9 cellular contexts compared by ENCODE assay signal in genomic region chr9:129887210-129888084, GRCh38. TPM values are rescaled to one million over a fixed set of nuclear protein-coding genes. Genes with fewer than 3 reads are reported as not detected.
A peak's percentile ranks its signal among the peaks of the same experiment; 100 is the strongest.
DNase-seq lines count a peak whose midpoint lies in the region; ATAC-seq and TF ChIP-seq lines count a peak whose summit lies in the region.
"Had no signal": no experiment of that assay in that cellular context is flagged by ENCODE, and none has a peak within 500 bp of the region (broad histone marks: within the 10 kb centered on the region; RNA-seq: fewer than 3 reads in every experiment).

No MANE protein-coding gene starts in this region.

- peaks cover 26 to 34% of the 10 kb centered on the region in 2 experiments; a peak in 3 of 4 replicates for H3K4me1 ChIP-seq in SK-N-SH (ENCODE audit: control insufficient read depth in 1 of 2, insufficient read depth in 2 of 2, low read depth in 1 of 2, low read length in 1 of 2)
- peaks cover 15% of the 10 kb centered on the region for H3K4me1 ChIP-seq in endodermal cell (ENCODE audit: control insufficient read depth, insufficient read depth, low read length)

- CTCF ChIA-PET in SK-N-SH (lab: Yijun Ruan, JAX) (interaction anchor here (0.7 to 3.7 kb wide), 9 partner anchors 10 to 221 kb away, joined by 3 to 23 read pairs (median 7); no protein-coding TSS in a partner anchor), WTC11 (lab: Charles Lee) (interaction anchor here (0.8 to 1.2 kb wide), 5 partner anchors 10 to 859 kb away, joined by 3 to 7 read pairs (median 3); partner anchors contain the start of gene SH3GLB2)

- ATAC-seq in SK-N-SH treated with all-trans-retinoic acid at 6 μM for 48 hours (no peak), WTC11 (no peak), HG03442 (IDR thresholded peaks at IDR 0.05; ENCODE audit: unreplicated experiment) (no peak), HG02884 (IDR thresholded peaks at IDR 0.05; ENCODE audit: unreplicated experiment) (no peak)
- ATAC-seq: A549 had no signal

- TF ChIP-seq CTCF in SK-N-SH (IDR thresholded peaks at IDR 0.05) (peak; percentile 32; the same call in 1 of the 2 replicates), WTC11 (IDR thresholded peaks at IDR 0.05) (no peak), endodermal cell (conservative IDR thresholded peaks at IDR 0.05) (no peak)

- H3K9ac ChIP-seq in SK-N-SH (no peak overlapping the region), endodermal cell (ENCODE audit: extremely low read depth, low read length, poor library complexity, severe bottlenecking) (no peak overlapping the region)

- H3K36me3 Mint-ChIP-seq in WTC11 (no peaks in the 10 kb centered on the region), endodermal cell (ENCODE audit: low read depth) (peaks cover 21% of the 10 kb centered on the region)

- H3K4me1 Mint-ChIP-seq in WTC11 (peaks cover 71% of the 10 kb centered on the region), endodermal cell (peaks cover 27% of the 10 kb centered on the region)

- H3K4me2 ChIP-seq in SK-N-SH: peak overlapping the region; percentile 47; the same call in 1 of the 2 replicates
- H3K4me2 ChIP-seq: A549 had no signal

- POLR2A ChIA-PET in SK-N-SH (lab: Yijun Ruan, JAX): no interaction called here
- POLR2A ChIA-PET in WTC11 (lab: Charles Lee): no interaction called here

- H3K27me3 Mint-ChIP-seq in WTC11 (ENCODE audit: low read depth) (no peaks in the 10 kb centered on the region), endodermal cell (ENCODE audit: insufficient read depth) (no peaks in the 10 kb centered on the region)

- H3K4me3 ChIP-seq in SK-N-SH (ENCODE audit: low read depth in 2 of 2, low read length in 1 of 2) (no peak overlapping the region), endodermal cell (ENCODE audit: low read length) (no peak overlapping the region), skeletal muscle cell (ENCODE audit: low read depth, low read length) (no peak overlapping the region)
- H3K4me3 ChIP-seq: A549 had no signal

- H3K27ac ChIP-seq in SK-N-SH (ENCODE audit: low read depth in 2 of 2, low read length in 1 of 2) (peak overlapping the region in 1 of 2 experiments; percentile 46; a peak in 2 of 4 replicates), endodermal cell (ENCODE audit: low read depth, low read length) (no peak overlapping the region)
- H3K27ac ChIP-seq: A549 had no signal

- H4K20me1 ChIP-seq in SK-N-SH (ENCODE audit: insufficient read depth): no peaks in the 10 kb centered on the region

- TF ChIP-seq EP300 in SK-N-SH (IDR thresholded peaks at IDR 0.05; ENCODE audit: borderline replicate concordance in 1 of 2, low read depth in 1 of 2, low read length in 1 of 2): no peak

- DNase-seq in SK-N-SH: no peak
- DNase-seq in WTC11 (ENCODE audit: low spot score): no peak
- DNase-seq in endodermal cell: peak; percentile 53
- DNase-seq in skeletal muscle cell (ENCODE audit: low read depth): peak; percentile 27
- DNase-seq in NCI-H1092 (lab: John Stamatoyannopoulos, UW): no peak

- H3K36me3 ChIP-seq in SK-N-SH (replicated peaks in 1 of 2; ENCODE audit: control insufficient read depth in 1 of 2, insufficient read depth in 2 of 2, low read length in 1 of 2) (peaks cover 11 to 21% of the 10 kb centered on the region in 2 experiments), endodermal cell (ENCODE audit: control insufficient read depth, insufficient read depth, low read length) (peaks cover 7% of the 10 kb centered on the region)

- no peak for TF ChIP-seq RAD21 in SK-N-SH (IDR thresholded peaks at IDR 0.05; ENCODE audit: low read length)

- H3K9me3 ChIP-seq in SK-N-SH (no peaks in the 10 kb centered on the region), endodermal cell (ENCODE audit: control insufficient read depth, low read length) (no peaks in the 10 kb centered on the region)
- H3K9me3 ChIP-seq: A549 had no signal

- peaks cover 13% of the 10 kb centered on the region for H3F3A ChIP-seq in SK-N-SH (replicated peaks; ENCODE audit: insufficient read depth)

- H2AFZ ChIP-seq in SK-N-SH (ENCODE audit: low read depth): no peak overlapping the region

- H3K4me3 Mint-ChIP-seq in WTC11 (no peak overlapping the region), endodermal cell (no peak overlapping the region)

- H3K27ac Mint-ChIP-seq in WTC11: peak overlapping the region; percentile 53; the same call in 1 of the 2 replicates
- no peak overlapping the region for H3K27ac Mint-ChIP-seq in endodermal cell

- H3K27me3 ChIP-seq in SK-N-SH (ENCODE audit: insufficient read depth) (no peaks in the 10 kb centered on the region), endodermal cell (ENCODE audit: control insufficient read depth, insufficient read depth, low read length, poor library complexity, severe bottlenecking) (no peaks in the 10 kb centered on the region)

- WGBS in SK-N-SH (ENCODE audit: low lambda C conversion rate): 80% methylated on average over 24 of the region's 24 CpGs
- 85 to 89% methylated on average over 18 to 24 of the region's 24 CpGs for WGBS in endodermal cell (ENCODE audit: insufficient coverage in 1 of 2, insufficient read length in 1 of 2), 2 experiments

- H3K79me2 ChIP-seq in SK-N-SH (ENCODE audit: insufficient read depth): no peaks in the 10 kb centered on the region

- H3K9me2 ChIP-seq in SK-N-SH: no peaks in the 10 kb centered on the region

- H3K9me3 Mint-ChIP-seq in WTC11: no peaks in the 10 kb centered on the region
- H3K9me3 Mint-ChIP-seq in endodermal cell: no peaks in the 10 kb centered on the region

TF ChIP-seq in SK-N-SH treated with all-trans-retinoic acid at 6 μM for 48 hours, 23 proteins besides CTCF, POLR2A, EP300 and RAD21 (continues in another document):
- TF ChIP-seq ZC3H10 (CRISPR knock-in tag; IDR thresholded peaks at IDR 0.05) (no peak), PATZ1 (CRISPR knock-in tag; IDR thresholded peaks at IDR 0.05; ENCODE audit: borderline replicate concordance) (no peak), ISL1 (CRISPR knock-in tag; IDR thresholded peaks at IDR 0.05) (no peak)

TF ChIP-seq in WTC11, 78 proteins besides CTCF, POLR2A, EP300 and RAD21 (continues in another document):
- TF ChIP-seq ZNF396 (CRISPR knock-in tag; IDR thresholded peaks at IDR 0.05; ENCODE audit: borderline replicate concordance): no peak
- no peak for TF ChIP-seq FOXK1 (CRISPR knock-in tag; IDR thresholded peaks at IDR 0.05)
- TF ChIP-seq TEAD4 (CRISPR knock-in tag; IDR thresholded peaks at IDR 0.05): no peak
- TF ChIP-seq ZNF263 (CRISPR knock-in tag; IDR thresholded peaks at IDR 0.05; ENCODE audit: low read depth): no peak
- TF ChIP-seq ZNF671 (CRISPR knock-in tag; IDR thresholded peaks at IDR 0.05): no peak
- TF ChIP-seq CBFB (CRISPR knock-in tag; IDR thresholded peaks at IDR 0.05; ENCODE audit: low read depth): no peak
- TF ChIP-seq JAZF1 (CRISPR knock-in tag; IDR thresholded peaks at IDR 0.05): no peak
- no peak for TF ChIP-seq AFF4 (CRISPR knock-in tag; IDR thresholded peaks at IDR 0.05; ENCODE audit: borderline replicate concordance)
- TF ChIP-seq ZSCAN18 (CRISPR knock-in tag; IDR thresholded peaks at IDR 0.05): no peak
- TF ChIP-seq GTF2I (CRISPR knock-in tag; conservative IDR thresholded peaks at IDR 0.05): no peak
- no peak for TF ChIP-seq NR1H2 (CRISPR knock-in tag; IDR thresholded peaks at IDR 0.05)

RNA-seq across cellular contexts. Expression of gene USP20, which starts 52.2 kb away (rescaled TPM):
- polyA plus RNA-seq in SK-N-SH (2012; rRNA removed): 17.7 and 22.5 TPM in 2 replicates
- 5.7 and 9.7 TPM in 2 replicates for polyA plus RNA-seq in SK-N-SH (2012; cell fraction: cytosol; rRNA removed)
- polyA plus RNA-seq in SK-N-SH (2012; cell fraction: nucleus; rRNA removed): 74.9 and 88.3 TPM in 2 replicates
- total RNA-seq in WTC11 (2021): 23.7 to 29.3 TPM (median 24.0 TPM) in 3 replicates
- 10 to 100 TPM; 24.4 to 25.8 TPM for total RNA-seq in endodermal cell
- 23.8 TPM for polyA plus RNA-seq in endodermal cell (2013, experiment 1 of 2)
- 20.7 TPM for polyA plus RNA-seq in endodermal cell (2013, experiment 2 of 2)

RNA-seq across cellular contexts. Expression of gene C9orf78, which starts 52.4 kb away (rescaled TPM):
- 59.2 and 70.8 TPM in 2 replicates for polyA plus RNA-seq in SK-N-SH (2012; rRNA removed)
- 95.1 and 121 TPM in 2 replicates for polyA plus RNA-seq in SK-N-SH (2012; cell fraction: cytosol; rRNA removed)
- 9.8 and 19.0 TPM in 2 replicates for polyA plus RNA-seq in SK-N-SH (2012; cell fraction: nucleus; rRNA removed)
- total RNA-seq in WTC11 (2021) (34.1 to 36.8 TPM (median 36.4 TPM) in 3 replicates), endodermal cell (10 to 100 TPM; 29.9 to 34.1 TPM)
- polyA plus RNA-seq in endodermal cell (2013, experiment 1 of 2): 42.8 TPM
- polyA plus RNA-seq in endodermal cell (2013, experiment 2 of 2): 38.7 TPM

Comparison
In these comparisons a context has a peak if more than half of its experiments do, and no peak if none do; other contexts are left out.
1. DNase-seq: peak in endodermal cell (single experiment) and skeletal muscle cell (single experiment); none in SK-N-SH (single experiment), WTC11 (single experiment) and NCI-H1092 (single experiment).
2. Of the 6 proteins assayed by ChIP-seq in both WTC11 and SK-N-SH: peak only in WTC11: none; only in SK-N-SH: CTCF; in both: none; in neither: 5.